9 cellular contexts compared by ENCODE assay signal in genomic region chr6:119351005-119351394, GRCh38.
DNase-seq lines count a peak whose midpoint lies in the region; ATAC-seq, FAIRE-seq and TF ChIP-seq lines count a peak whose summit lies in the region.
"Had no signal": no experiment of that assay in that cellular context is flagged by ENCODE, and none has a peak within 500 bp of the region (broad histone marks: within the 10 kb centered on the region; RNA-seq: fewer than 3 reads in every experiment).

No MANE protein-coding gene starts in this region.

- H3K27me3 ChIP-seq in endocrine pancreas (ENCODE audit: control insufficient read depth, insufficient read depth, low read length) (no peaks in the 10 kb centered on the region), parathyroid adenoma (ENCODE audit: control insufficient read depth, insufficient read depth, low read length) (no peaks in the 10 kb centered on the region)

- H3K4me2 ChIP-seq in parathyroid adenoma (ENCODE audit: low read length): peak overlapping the region; percentile 80

- no peak for ATAC-seq in HG02759 (IDR thresholded peaks at IDR 0.05; ENCODE audit: unreplicated experiment)

- H3K4me3 ChIP-seq in endocrine pancreas (ENCODE audit: control insufficient read depth, insufficient read depth, low read length): peak overlapping the region; percentile 98
- peak overlapping the region; percentile 85 for H3K4me3 ChIP-seq in parathyroid adenoma (ENCODE audit: low read depth, low read length)

- peaks cover 19% of the 10 kb centered on the region for H3K4me1 ChIP-seq in endocrine pancreas (ENCODE audit: control insufficient read depth, insufficient read depth, low read length)
- no peaks in the 10 kb centered on the region for H3K4me1 ChIP-seq in parathyroid adenoma

- H3K36me3 ChIP-seq in endocrine pancreas (ENCODE audit: control insufficient read depth, insufficient read depth, low read length) (no peaks in the 10 kb centered on the region), parathyroid adenoma (ENCODE audit: control insufficient read depth, insufficient read depth, low read length) (no peaks in the 10 kb centered on the region)

- H3K27ac ChIP-seq in parathyroid adenoma: peak overlapping the region; percentile 74
- H3K27ac ChIP-seq: HL-60 had no signal

- no peaks in the 10 kb centered on the region for H3K79me2 ChIP-seq in parathyroid adenoma

- H3K9me3 ChIP-seq in endocrine pancreas (ENCODE audit: control insufficient read depth, low read length) (no peaks in the 10 kb centered on the region), parathyroid adenoma (ENCODE audit: control insufficient read depth, low read length) (no peaks in the 10 kb centered on the region)

- peak; percentile 46 for FAIRE-seq in RCC 7860 (lab: Jason Lieb, UNC)

- peak; percentile 31 for DNase-seq in ACHN
- peak; percentile 12 for DNase-seq in RCC 7860 (ENCODE audit: low spot score)
- no peak for DNase-seq in iPS-NIHi11 (ENCODE audit: low spot score)
- no peak for DNase-seq in NCI-H187 treated with DMSO at 0.1 percent for 48 hours (lab: John Stamatoyannopoulos, UW)

- H3K9ac ChIP-seq in endocrine pancreas (ENCODE audit: control insufficient read depth, insufficient read depth, low read length) (no peak overlapping the region), parathyroid adenoma (no peak overlapping the region)

- peak; percentile 45 for TF ChIP-seq CTCF in GM12873 (IDR thresholded peaks at IDR 0.05; ENCODE audit: insufficient read depth, low read depth, low read length, missing control alignments)
- TF ChIP-seq CTCF in parathyroid adenoma (IDR thresholded peaks at IDR 0.05): peak; percentile 32

- in situ Hi-C loops in ACHN (cut with HindIII; ENCODE audit: low pct_ligation_motif_present, low pct_unique_long_range_greater_than_20kb, low sequenced_read_pairs): no loop called here

- H2AFZ ChIP-seq in parathyroid adenoma: no peak overlapping the region

Comparison
In these comparisons a context has a peak if more than half of its experiments do, and no peak if none do; other contexts are left out.
1. DNase-seq: peak in ACHN (single experiment) and RCC 7860 (single experiment); none in iPS-NIHi11 (single experiment) and NCI-H187 treated with DMSO at 0.1 percent for 48 hours (single experiment).